In genomic region chr6:104682722-104683643, GRCh38 we compare ENCODE assay signal across 8 cellular contexts.
DNase-seq lines count a peak whose midpoint lies in the region; ATAC-seq lines count a peak whose summit lies in the region.

No MANE protein-coding gene starts in this region.

- peak; percentile 87 for ATAC-seq in GM21390 (IDR thresholded peaks at IDR 0.05; ENCODE audit: unreplicated experiment)

- H3K4me3 ChIP-seq in adipocyte (ENCODE audit: low read length): no peak overlapping the region

- no peaks in the 10 kb centered on the region for H3K4me1 ChIP-seq in adipocyte (ENCODE audit: control insufficient read depth, insufficient read depth, low read length)

- peaks cover 8% of the 10 kb centered on the region for H3K9me3 ChIP-seq in adipocyte (ENCODE audit: control insufficient read depth, low read length)

- DNase-seq in DMS53 (lab: John Stamatoyannopoulos, UW): peak; percentile 80
- DNase-seq in HT1080 (ENCODE audit: low read depth): peak; percentile 65
- peak; percentile 45 for DNase-seq in T follicular helper cell (ENCODE audit: low read depth)
- DNase-seq in adipocyte (ENCODE audit: low read depth): peak; percentile 47
- peak; percentile 87 for DNase-seq in iPS-NIHi7 (ENCODE audit: extremely low spot score)
- peak; percentile 35 to 72 for DNase-seq in stimulated activated CD4-positive, alpha-beta T cell treated with anti-CD3 and anti-CD28 coated beads, Interleukin-4, amount 100 ng/mL, for 4 hours
- no peak for DNase-seq in NCI-H1436 treated with DMSO at 0.1 percent for 48 hours (lab: John Stamatoyannopoulos, UW)

- no peak overlapping the region for H3K9ac ChIP-seq in adipocyte (ENCODE audit: low read length)

- no peaks in the 10 kb centered on the region for H3K36me3 ChIP-seq in adipocyte (ENCODE audit: control insufficient read depth, insufficient read depth, low read length, severe bottlenecking)

- no peaks in the 10 kb centered on the region for H3K27me3 ChIP-seq in adipocyte (replicated peaks; ENCODE audit: control insufficient read depth, insufficient read depth, low read length)
